8 cellular contexts compared by ENCODE assay signal in the genomic region with DNA sequence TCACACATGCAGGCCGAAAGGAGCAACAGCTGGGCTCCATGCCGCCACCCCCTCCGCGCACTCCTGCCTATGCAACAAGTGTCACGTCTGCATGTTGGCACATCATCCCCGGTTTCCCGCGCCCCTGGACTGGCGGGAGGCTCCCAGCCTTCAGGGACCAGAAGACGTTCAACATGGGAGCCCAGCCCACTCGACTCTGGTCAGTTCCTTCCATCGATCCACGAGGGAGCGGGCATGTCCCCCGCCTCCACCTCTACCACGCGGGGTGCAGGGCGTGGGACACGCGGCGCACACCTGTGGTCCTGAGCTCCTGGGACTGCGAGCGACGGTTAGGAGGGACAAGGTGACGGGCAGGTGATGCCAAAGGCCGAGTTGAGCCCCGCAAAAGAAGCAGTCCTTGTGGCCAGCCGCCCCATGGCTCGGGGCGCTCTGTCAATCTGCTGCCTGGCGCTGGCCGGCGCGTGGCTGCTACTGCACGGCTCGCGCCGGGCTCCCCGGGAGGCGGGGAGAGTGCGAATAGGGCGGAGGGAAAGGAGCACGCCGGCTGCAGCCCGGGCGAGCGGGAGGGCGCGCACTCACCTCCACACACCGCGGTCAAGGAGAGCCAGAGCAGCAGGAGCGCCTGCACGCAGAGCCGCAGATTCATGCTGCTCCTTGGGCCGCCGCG. TPM values are rescaled to one million over a fixed set of nuclear protein-coding genes. Genes with fewer than 3 reads are reported as not detected.
DNase-seq lines count a peak whose midpoint lies in the region; ATAC-seq and TF ChIP-seq lines count a peak whose summit lies in the region.

No MANE protein-coding gene starts in this region.

- WGBS in heart right ventricle, 2 donors: 0 to 1% methylated on average over 38 to 53 of the region's 57 CpGs

- H3K36me3 Mint-ChIP-seq in activated T-cell treated with anti-CD3 and anti-CD28 coated beads, Interleukin-2, amount 50 U/mL, for 24 hours (ENCODE audit: low read depth): no peaks in the 10 kb centered on the region

- H3K9me3 ChIP-seq in heart right ventricle: no peaks in the 10 kb centered on the region

- H3K27ac ChIP-seq in heart right ventricle: peak overlapping the region in 9 of 10 donors; percentile 25 to 77 (median 67)

- peaks cover 56% of the 10 kb centered on the region for H3K27me3 Mint-ChIP-seq in activated T-cell treated with anti-CD3 and anti-CD28 coated beads, Interleukin-2, amount 50 U/mL, for 24 hours

- peak; percentile 58 for ATAC-seq in HG03442 (IDR thresholded peaks at IDR 0.05; ENCODE audit: unreplicated experiment)
- peak; percentile 50 to 70 (median 60) for ATAC-seq in heart right ventricle

- intact Hi-C loops in heart right ventricle (cut with DNase I): loop anchor here in 1 of 10 donors (5.0 kb wide), 1 partner anchor 73 kb away; no protein-coding TSS in a partner anchor

- H3K9me3 Mint-ChIP-seq in activated T-cell treated with anti-CD3 and anti-CD28 coated beads, Interleukin-2, amount 50 U/mL, for 24 hours: no peaks in the 10 kb centered on the region

- H3K4me3 Mint-ChIP-seq in activated T-cell treated with anti-CD3 and anti-CD28 coated beads, Interleukin-2, amount 50 U/mL, for 24 hours: peak overlapping the region; percentile 64

- peaks cover 10% of the 10 kb centered on the region for H3K4me1 Mint-ChIP-seq in activated T-cell treated with anti-CD3 and anti-CD28 coated beads, Interleukin-2, amount 50 U/mL, for 24 hours (ENCODE audit: low read depth)

- peaks cover 0 to 30% (median 8%) of the 10 kb centered on the region in 9 donors for H3K4me1 ChIP-seq in heart right ventricle

- peaks cover 0 to 38% (median 0%) of the 10 kb centered on the region in 7 donors for H3K27me3 ChIP-seq in heart right ventricle

- H3K4me3 ChIP-seq in heart right ventricle: peak overlapping the region; percentile 19 to 60 (median 54)

- H3K27ac Mint-ChIP-seq in activated T-cell treated with anti-CD3 and anti-CD28 coated beads, Interleukin-2, amount 50 U/mL, for 24 hours: no peak overlapping the region

- TF ChIP-seq CTCF in heart right ventricle (IDR thresholded peaks at IDR 0.05): no peak

- DNase-seq in activated effector memory CD4-positive, alpha-beta T cell treated with anti-CD3 and anti-CD28 coated beads, Interleukin-2, amount 50 U/mL, for 16 hours: peak; percentile 66
- no peak for DNase-seq in activated effector memory CD4-positive, alpha-beta T cell treated with Interleukin-2 at 50 U/mL for 16 hours
- peak; percentile 59 for DNase-seq in activated T-cell treated with anti-CD3 and anti-CD28 coated beads, Interleukin-2, amount 50 U/mL, for 24 hours
- peak in 1 of 2 donors; percentile 33 for DNase-seq in heart right ventricle
- DNase-seq in retina: peak; percentile 68
- DNase-seq in NOMO-1 treated with DMSO at 0.1 percent for 48 hours (lab: John Stamatoyannopoulos, UW; ENCODE audit: unreplicated experiment): no peak
- no peak for DNase-seq in NAMALWA (ENCODE audit: low spot score)

- H3K36me3 ChIP-seq in heart right ventricle: no peaks in the 10 kb centered on the region

RNA-seq across cellular contexts. Expression of a gene that starts 0.6 kb away (rescaled TPM):
- 10 to 100 TPM in 9 of 10 donors, 1 to 10 TPM in 1; 8.8 to 44.7 (median 14.1) TPM for total RNA-seq in heart right ventricle
- polyA plus RNA-seq in heart right ventricle: 1 to 10 TPM; 2.7 to 5.4 TPM

Comparison
In these comparisons a context has a peak if more than half of its experiments do, and no peak if none do; other contexts are left out.
1. DNase-seq: peak in activated effector memory CD4-positive, alpha-beta T cell treated with anti-CD3 and anti-CD28 coated beads, Interleukin-2, amount 50 U/mL, for 16 hours (single experiment), activated T-cell treated with anti-CD3 and anti-CD28 coated beads, Interleukin-2, amount 50 U/mL, for 24 hours (single experiment) and retina (single experiment); none in activated effector memory CD4-positive, alpha-beta T cell treated with Interleukin-2 at 50 U/mL for 16 hours (single experiment), NOMO-1 treated with DMSO at 0.1 percent for 48 hours (single experiment) and NAMALWA (single experiment).